In genomic region chr17:51372345-51373004, GRCh38 we compare ENCODE assay signal across 1 cellular context.
TF ChIP-seq lines count a peak whose summit lies in the region.

No MANE protein-coding gene starts in this region.

TF ChIP-seq in K562, 482 proteins besides CTCF, POLR2A, EP300 and RAD21 (continued from another document and continues in another):
- TF ChIP-seq CREB3L1 (IDR thresholded peaks at IDR 0.05; ENCODE audit: borderline replicate concordance, low read depth): peak; percentile 73
- TF ChIP-seq FOSL1 (tag; conservative IDR thresholded peaks at IDR 0.05): peak; percentile 11; the same call in 1 of the 2 replicates
- TF ChIP-seq NR2C2 (CRISPR knock-in tag; IDR thresholded peaks at IDR 0.05): no peak
- peak; percentile 45 for TF ChIP-seq NR2C2 (tag; IDR thresholded peaks at IDR 0.05)
- peak; percentile 8; the same call in 1 of the 2 replicates for TF ChIP-seq JUN (IDR thresholded peaks at IDR 0.05; ENCODE audit: borderline replicate concordance, low read depth, low read length)
- no peak for TF ChIP-seq JUN (CRISPR knock-in tag; IDR thresholded peaks at IDR 0.05; ENCODE audit: borderline replicate concordance)
- TF ChIP-seq PHF20 (IDR thresholded peaks at IDR 0.05; ENCODE audit: partially characterized antibody): peak; percentile 63
- no peak for TF ChIP-seq HMBOX1 (IDR thresholded peaks at IDR 0.05)
- TF ChIP-seq TEAD2 (tag; IDR thresholded peaks at IDR 0.05): peak; percentile 78; the same call in 1 of the 2 replicates
- TF ChIP-seq ELF1 (tag; IDR thresholded peaks at IDR 0.05): peak; percentile 95
- peak; percentile 45; the same call in 1 of the 2 replicates for TF ChIP-seq PHF8 (IDR thresholded peaks at IDR 0.05; ENCODE audit: borderline replicate concordance, low read length)
- TF ChIP-seq JUND (IDR thresholded peaks at IDR 0.05; ENCODE audit: borderline replicate concordance, low read depth, low read length): peak; percentile 64
- peak; percentile 37; the same call in 1 of the 3 replicates for TF ChIP-seq JUND (tag; IDR thresholded peaks at IDR 0.05; ENCODE audit: borderline replicate concordance, low read depth, low read length)
- TF ChIP-seq TRIM28 (IDR thresholded peaks at IDR 0.05): no peak
- peak; percentile 52 for TF ChIP-seq RBM25 (IDR thresholded peaks at IDR 0.05; ENCODE audit: low read depth, low read length, severe bottlenecking)
- TF ChIP-seq RBM34 (IDR thresholded peaks at IDR 0.05; ENCODE audit: borderline replicate concordance, insufficient read depth, low read length): no peak
- 0 out of 2 replicates have a peak, but pooled peaks have one; percentile 9 for TF ChIP-seq GMEB1 (CRISPR knock-in tag; IDR thresholded peaks at IDR 0.05)
- TF ChIP-seq ZBTB11 (CRISPR knock-in tag; IDR thresholded peaks at IDR 0.05): peak in 2 of 3 experiments; percentile 42 to 90; a peak in 3 of 6 replicates
- TF ChIP-seq RFX1 (IDR thresholded peaks at IDR 0.05): no peak
- no peak for TF ChIP-seq ZBTB33 (CRISPR knock-in tag; IDR thresholded peaks at IDR 0.05)
- TF ChIP-seq MAX (CRISPR knock-in tag; IDR thresholded peaks at IDR 0.05): no peak
- peak; percentile 52; the same call in 1 of the 2 replicates for TF ChIP-seq ZNF197 (CRISPR knock-in tag; IDR thresholded peaks at IDR 0.05; ENCODE audit: low read depth)
- TF ChIP-seq ETV1 (tag; conservative IDR thresholded peaks at IDR 0.05; ENCODE audit: low read depth): peak; percentile 54
- no peak for TF ChIP-seq SMARCA5 (IDR thresholded peaks at IDR 0.05)
- peak; percentile 43; the same call in 1 of the 2 replicates for TF ChIP-seq NFRKB (IDR thresholded peaks at IDR 0.05; ENCODE audit: low read depth)
- TF ChIP-seq POLR2AphosphoS2 (IDR thresholded peaks at IDR 0.05; ENCODE audit: low read length): no peak
- 0 out of 4 replicates have a peak, but pooled peaks have one; percentile 11 to 35 for TF ChIP-seq MNT (conservative IDR thresholded peaks at IDR 0.05)
- peak; percentile 80; the same call in 1 of the 2 replicates for TF ChIP-seq CREB3 (tag; conservative IDR thresholded peaks at IDR 0.05; ENCODE audit: low read depth)
- TF ChIP-seq MYC (IDR thresholded peaks at IDR 0.05; ENCODE audit: low read depth, low read length): peak; percentile 77
- no peak for TF ChIP-seq MYC (CRISPR knock-in tag; IDR thresholded peaks at IDR 0.05; ENCODE audit: borderline replicate concordance, low read depth)
- no peak for TF ChIP-seq SREBF1 (IDR thresholded peaks at IDR 0.05; ENCODE audit: borderline replicate concordance, low read depth, low read length)
- TF ChIP-seq ID3 (CRISPR knock-in tag; IDR thresholded peaks at IDR 0.05): no peak
- peak; percentile 68; the same call in 1 of the 2 replicates for TF ChIP-seq ID3 (tag; IDR thresholded peaks at IDR 0.05)
- 0 out of 2 replicates have a peak, but pooled peaks have one; percentile 15 for TF ChIP-seq CBFA2T2 (conservative IDR thresholded peaks at IDR 0.05)
- TF ChIP-seq SIX5 (IDR thresholded peaks at IDR 0.05; ENCODE audit: borderline replicate concordance in 1 of 2, insufficient read depth in 1 of 2, low read depth in 1 of 2, low read length in 2 of 2): peak; percentile 58 to 69; a peak in 3 of 4 replicates
- TF ChIP-seq ZNF444 (CRISPR knock-in tag; IDR thresholded peaks at IDR 0.05): no peak
- TF ChIP-seq CBX3 (IDR thresholded peaks at IDR 0.05; ENCODE audit: borderline replicate concordance in 1 of 2, low read length in 2 of 2): peak in 1 of 2 experiments; percentile 91; a peak in 2 of 3 replicates
- TF ChIP-seq ZNF431 (CRISPR knock-in tag; IDR thresholded peaks at IDR 0.05): no peak
- TF ChIP-seq ZNF639 (CRISPR knock-in tag; conservative IDR thresholded peaks at IDR 0.05 in 1 of 2, IDR thresholded peaks at IDR 0.05 in 1 of 2): peak in 1 of 2 experiments; percentile 42; a peak in 1 of 4 replicates
